Comparison of ENCODE assay signal across 25 cellular contexts in genomic region chr5:135236187-135236835, GRCh38.
DNase-seq lines count a peak whose midpoint lies in the region; ATAC-seq, FAIRE-seq and TF ChIP-seq lines count a peak whose summit lies in the region.
"Had no signal": no experiment of that assay in that cellular context is flagged by ENCODE, and none has a peak within 500 bp of the region (broad histone marks: within the 10 kb centered on the region; RNA-seq: fewer than 3 reads in every experiment).

No MANE protein-coding gene starts in this region.

- H3K9ac ChIP-seq in kidney (ENCODE audit: low read length in 2 of 2), result no peak overlapping the region

- no peak for ATAC-seq in activated CD8-positive, alpha-beta memory T cell treated with anti-CD3 and anti-CD28 coated beads, Interleukin-2, amount 10 ng/mL, durations not matched to agents 7 days and 5 days
- ATAC-seq in GM18858 (IDR thresholded peaks at IDR 0.05; ENCODE audit: unreplicated experiment), result no peak
- ATAC-seq: activated CD8-positive, alpha-beta T cell treated with anti-CD3 and anti-CD28 coated beads for 36 hours; activated T-cell treated with anti-CD3 and anti-CD28 coated beads, Interleukin-2, amount 50 U/mL, for 4 hours; GM23338; lower lobe of right lung had no signal

- no peaks in the 10 kb centered on the region for H3K4me1 Mint-ChIP-seq in activated CD8-positive, alpha-beta memory T cell treated with anti-CD3 and anti-CD28 coated beads, Interleukin-2, amount 10 ng/mL, durations not matched to agents 7 days and 5 days
- H3K4me1 Mint-ChIP-seq: activated B cell treated with CpG ODN at 0.5 μM for 24 hours had no signal

- intact Hi-C loops in kidney (cut with DNase I), result no loop called here
- intact Hi-C loops in testis (cut with DNase I; ENCODE audit: low total_unique reads), result no loop called here

- H3K9me3 Mint-ChIP-seq in activated CD8-positive, alpha-beta memory T cell treated with anti-CD3 and anti-CD28 coated beads, Interleukin-2, amount 10 ng/mL, durations not matched to agents 7 days and 5 days (ENCODE audit: low read depth), result no peaks in the 10 kb centered on the region
- H3K9me3 Mint-ChIP-seq: activated B cell treated with CpG ODN at 0.5 μM for 24 hours; activated CD8-positive, alpha-beta T cell treated with anti-CD3 and anti-CD28 coated beads for 36 hours; activated T-cell treated with anti-CD3 and anti-CD28 coated beads, Interleukin-2, amount 50 U/mL, for 4 hours; GM23338 had no signal

- H3K27ac ChIP-seq in SJCRH30 (peak overlapping the region; percentile 44; the same call in 1 of the 2 replicates), kidney (ENCODE audit: low read depth in 2 of 2, low read length in 2 of 2) (no peak overlapping the region), testis (no peak overlapping the region)
- H3K27ac ChIP-seq: cardiac muscle cell, lower lobe of right lung, skin epidermis had no signal

- WGBS in testis, 2 donors, result 76 to 82% methylated on average over 10 of the region's 10 CpGs

- H3K9me3 ChIP-seq in SJCRH30 (replicated peaks), result no peaks in the 10 kb centered on the region
- H3K9me3 ChIP-seq in kidney (ENCODE audit: control insufficient read depth in 1 of 2, low read length in 2 of 2), result no peaks in the 10 kb centered on the region
- no peaks in the 10 kb centered on the region for H3K9me3 ChIP-seq in testis
- H3K9me3 ChIP-seq: lower lobe of right lung, thoracic aorta had no signal

- H3K36me3 ChIP-seq in SJCRH30 (no peaks in the 10 kb centered on the region), kidney (ENCODE audit: control insufficient read depth in 1 of 2, insufficient read depth in 2 of 2, low read length in 2 of 2) (no peaks in the 10 kb centered on the region), testis (ENCODE audit: low read depth, missing control alignments) (no peaks in the 10 kb centered on the region)
- H3K36me3 ChIP-seq: cardiac muscle cell, lower lobe of right lung, thoracic aorta had no signal

- H3K27me3 ChIP-seq in SJCRH30, result no peaks in the 10 kb centered on the region
- H3K27me3 ChIP-seq in testis, result no peaks in the 10 kb centered on the region

- CTCF ChIA-PET in activated CD8-positive, alpha-beta memory T cell treated with anti-CD3 and anti-CD28 coated beads, Interleukin-2, amount 10 ng/mL, durations not matched to agents 7 days and 5 days (lab: Charles Lee), result no interaction called here

- H3K36me3 Mint-ChIP-seq in activated CD8-positive, alpha-beta memory T cell treated with anti-CD3 and anti-CD28 coated beads, Interleukin-2, amount 10 ng/mL, durations not matched to agents 7 days and 5 days, result no peaks in the 10 kb centered on the region

- peaks cover 6% of the 10 kb centered on the region for H3K27me3 Mint-ChIP-seq in activated CD8-positive, alpha-beta memory T cell treated with anti-CD3 and anti-CD28 coated beads, Interleukin-2, amount 10 ng/mL, durations not matched to agents 7 days and 5 days
- H3K27me3 Mint-ChIP-seq: activated B cell treated with CpG ODN at 0.5 μM for 24 hours; activated CD8-positive, alpha-beta T cell treated with anti-CD3 and anti-CD28 coated beads for 36 hours had no signal

- no peak overlapping the region for H3K4me3 ChIP-seq in SJCRH30
- H3K4me3 ChIP-seq in kidney (ENCODE audit: low read length in 2 of 2), result no peak overlapping the region
- no peak overlapping the region for H3K4me3 ChIP-seq in testis
- H3K4me3 ChIP-seq: cardiac muscle cell, GM23338, lower lobe of right lung, skin epidermis, thoracic aorta had no signal

- H3K4me3 Mint-ChIP-seq in activated CD8-positive, alpha-beta memory T cell treated with anti-CD3 and anti-CD28 coated beads, Interleukin-2, amount 10 ng/mL, durations not matched to agents 7 days and 5 days, result no peak overlapping the region
- H3K4me3 Mint-ChIP-seq: activated B cell treated with CpG ODN at 0.5 μM for 24 hours; activated CD8-positive, alpha-beta T cell treated with anti-CD3 and anti-CD28 coated beads for 36 hours; activated T-cell treated with anti-CD3 and anti-CD28 coated beads, Interleukin-2, amount 50 U/mL, for 4 hours; GM23338 had no signal

- H3K27ac Mint-ChIP-seq in activated CD8-positive, alpha-beta memory T cell treated with anti-CD3 and anti-CD28 coated beads, Interleukin-2, amount 10 ng/mL, durations not matched to agents 7 days and 5 days, result no peak overlapping the region
- H3K27ac Mint-ChIP-seq: activated B cell treated with CpG ODN at 0.5 μM for 24 hours; activated CD8-positive, alpha-beta T cell treated with anti-CD3 and anti-CD28 coated beads for 36 hours; GM23338 had no signal

- FAIRE-seq in kidney (lab: Jason Lieb, UNC), result no peak
- FAIRE-seq: A204.1, endometrium had no signal

- peak; percentile 8 for DNase-seq in activated CD8-positive, alpha-beta memory T cell treated with anti-CD3 and anti-CD28 coated beads, Interleukin-2, amount 10 ng/mL, durations not matched to agents 7 days and 5 days
- no peak for DNase-seq in activated CD8-positive, alpha-beta memory T cell treated with anti-CD3 and anti-CD28 coated beads, Interleukin-2, amount 50 U/mL, for 4 hours
- DNase-seq in SJCRH30, result no peak
- peak; percentile 25 for DNase-seq in kidney
- DNase-seq in testis, result peak; percentile 7
- no peak for DNase-seq in 8988T
- DNase-seq in NCI-H510A (lab: John Stamatoyannopoulos, UW), result no peak
- DNase-seq: activated B cell treated with CpG ODN at 0.5 μM for 24 hours; activated CD8-positive, alpha-beta T cell treated with anti-CD3 and anti-CD28 coated beads for 36 hours; activated naive CD4-positive, alpha-beta T cell treated with anti-CD3 and anti-CD28 coated beads, Interleukin-2, amount 50 U/mL, for 16 hours; activated T-cell treated with anti-CD3 and anti-CD28 coated beads, Interleukin-2, amount 50 U/mL, for 4 hours; AML-193; aorta; GDM1; lower lobe of right lung; NCI-H2081; NCI-H82; T-helper 9 cell had no signal

- TF ChIP-seq CTCF in kidney (IDR thresholded peaks at IDR 0.05; ENCODE audit: borderline replicate concordance, extremely low read depth, insufficient read depth) (no peak), testis (IDR thresholded peaks at IDR 0.05) (no peak)

- TF ChIP-seq POLR2A in testis (IDR thresholded peaks at IDR 0.05), result no peak

- H3K4me1 ChIP-seq in SJCRH30, result peaks cover 43% of the 10 kb centered on the region
- H3K4me1 ChIP-seq in kidney (ENCODE audit: control insufficient read depth in 1 of 2, insufficient read depth in 1 of 2, low read depth in 1 of 2, low read length in 2 of 2), result peaks cover 2 to 3% of the 10 kb centered on the region in 2 donors
- H3K4me1 ChIP-seq in testis, result peaks cover 5% of the 10 kb centered on the region

Comparison
In these comparisons a context has a peak if more than half of its experiments do, and no peak if none do; other contexts are left out.
1. DNase-seq: peak in activated CD8-positive, alpha-beta memory T cell treated with anti-CD3 and anti-CD28 coated beads, Interleukin-2, amount 10 ng/mL, durations not matched to agents 7 days and 5 days (single experiment), kidney (single experiment) and testis (single experiment); none in activated CD8-positive, alpha-beta memory T cell treated with anti-CD3 and anti-CD28 coated beads, Interleukin-2, amount 50 U/mL, for 4 hours (single experiment), SJCRH30 (0 of 2), 8988T (single experiment) and NCI-H510A (single experiment).